ENCODE assay signal across 25 cellular contexts in the genomic region with DNA sequence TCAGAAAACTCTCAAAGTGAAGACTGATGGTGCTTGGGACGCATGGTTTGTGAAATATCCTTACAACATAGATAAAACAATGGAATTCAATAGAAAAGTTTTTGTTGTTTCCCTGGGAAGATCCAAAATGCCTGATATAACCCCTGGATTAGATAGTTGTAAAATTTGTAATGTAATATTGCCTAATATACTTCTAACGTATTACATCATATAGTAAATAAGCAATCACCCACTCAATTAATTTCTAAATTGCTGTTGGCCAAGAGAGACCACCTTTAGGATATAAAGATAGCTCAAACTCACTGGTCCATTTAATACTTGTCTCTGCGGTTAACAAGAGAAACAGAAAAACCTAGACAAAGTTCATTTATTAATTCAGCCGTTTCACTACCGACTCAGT.
"Had no signal": no experiment of that assay in that cellular context is flagged by ENCODE, and none has a peak within 500 bp of the region (broad histone marks: within the 10 kb centered on the region; RNA-seq: fewer than 3 reads in every experiment).

No MANE protein-coding gene starts in this region.

- H3K36me3 Mint-ChIP-seq: activated naive CD4-positive, alpha-beta T cell treated with anti-CD3 and anti-CD28 coated beads, Interleukin-2, amount 50 U/mL, for 72 hours had no signal

- H3K27ac Mint-ChIP-seq: activated T-helper 1 cell treated with anti-CD3 and anti-CD28 coated beads, Interleukin-12 subunit alpha, Interleukin-12 subunit beta, Interleukin-2, Interleukin-4 antibody, amounts not matched to agents 30 ng/mL and 10 ng/mL and 1 ng/mL, durations not matched to agents 14 hours and 24 hours and 36 hours had no signal

- H3K27me3 Mint-ChIP-seq: activated CD4-positive, alpha-beta T cell treated with anti-CD3 and anti-CD28 coated beads, Interleukin-2, amount 10 ng/mL, durations not matched to agents 7 days and 5 days; activated CD8-positive, alpha-beta memory T cell treated with anti-CD3 and anti-CD28 coated beads, Interleukin-2, amount 10 ng/mL, durations not matched to agents 7 days and 5 days; activated CD8-positive, alpha-beta T cell treated with anti-CD3 and anti-CD28 coated beads for 36 hours; naive thymus-derived CD8-positive, alpha-beta T cell had no signal

- H3K4me3 Mint-ChIP-seq: activated CD4-positive, alpha-beta T cell treated with anti-CD3 and anti-CD28 coated beads, Interleukin-2, amount 10 ng/mL, durations not matched to agents 7 days and 5 days; activated CD8-positive, alpha-beta memory T cell treated with anti-CD3 and anti-CD28 coated beads, Interleukin-2, amount 10 ng/mL, durations not matched to agents 7 days and 5 days; activated CD8-positive, alpha-beta T cell treated with anti-CD3 and anti-CD28 coated beads for 36 hours; activated T-helper 1 cell treated with anti-CD3 and anti-CD28 coated beads, Interleukin-12 subunit alpha, Interleukin-12 subunit beta, Interleukin-2, Interleukin-4 antibody, amounts not matched to agents 30 ng/mL and 10 ng/mL and 1 ng/mL, durations not matched to agents 14 hours and 24 hours and 36 hours; naive thymus-derived CD8-positive, alpha-beta T cell had no signal

- FAIRE-seq: frontal cortex, islet of Langerhans had no signal

- H3K9me3 ChIP-seq: body of pancreas, colonic mucosa, left lung, lower lobe of right lung, stomach, suprapubic skin, tibial artery, upper lobe of right lung had no signal

- H3K4me1 ChIP-seq: colonic mucosa, left lung, suprapubic skin had no signal

- H3K9me3 Mint-ChIP-seq: activated CD4-positive, alpha-beta T cell treated with anti-CD3 and anti-CD28 coated beads, Interleukin-2, amount 10 ng/mL, durations not matched to agents 7 days and 5 days; activated CD8-positive, alpha-beta T cell treated with anti-CD3 and anti-CD28 coated beads for 36 hours; activated naive CD4-positive, alpha-beta T cell treated with anti-CD3 and anti-CD28 coated beads, Interleukin-2, amount 50 U/mL, for 72 hours; activated T-helper 1 cell treated with anti-CD3 and anti-CD28 coated beads, Interleukin-12 subunit alpha, Interleukin-12 subunit beta, Interleukin-2, Interleukin-4 antibody, amounts not matched to agents 30 ng/mL and 10 ng/mL and 1 ng/mL, durations not matched to agents 14 hours and 24 hours and 36 hours; naive thymus-derived CD8-positive, alpha-beta T cell had no signal

- DNase-seq: activated CD4-positive, alpha-beta T cell treated with anti-CD3 and anti-CD28 coated beads, Interleukin-2, amount 10 ng/mL, durations not matched to agents 7 days and 5 days; activated CD4-positive, CD25-positive, alpha-beta regulatory T cell treated with anti-CD3 and anti-CD28 coated beads, Interleukin-2, amount 50 U/mL, for 72 hours; activated CD8-positive, alpha-beta memory T cell treated with anti-CD3 and anti-CD28 coated beads, Interleukin-2, amount 10 ng/mL, durations not matched to agents 7 days and 5 days; activated CD8-positive, alpha-beta T cell treated with anti-CD3 and anti-CD28 coated beads for 36 hours; activated gamma-delta T cell treated with Interleukin-2 at 50 U/mL for 16 hours; activated T-cell treated with anti-CD3 and anti-CD28 coated beads for 4 hours; anterior cingulate cortex; body of pancreas; colonic mucosa; effector CD8-positive, alpha-beta T cell; left lung; lower lobe of right lung; mesenchymal stem cell; naive thymus-derived CD8-positive, alpha-beta T cell; posterior cingulate gyrus; right cardiac atrium; stimulated activated CD4-positive, alpha-beta T cell treated with anti-CD3 and anti-CD28 coated beads, Interleukin-2, amount 100 ng/mL, for 48 hours; stomach; tibial artery; upper lobe of right lung had no signal

- ATAC-seq: activated CD8-positive, alpha-beta memory T cell treated with anti-CD3 and anti-CD28 coated beads, Interleukin-2, amount 10 ng/mL, durations not matched to agents 7 days and 5 days; activated CD8-positive, alpha-beta T cell treated with anti-CD3 and anti-CD28 coated beads for 36 hours; activated naive CD4-positive, alpha-beta T cell treated with anti-CD3 and anti-CD28 coated beads, Interleukin-2, amount 50 U/mL, for 72 hours; body of pancreas; left lung; lower lobe of right lung; naive thymus-derived CD8-positive, alpha-beta T cell; right cardiac atrium; upper lobe of right lung had no signal

- H3K36me3 ChIP-seq: colonic mucosa had no signal

- H3K4me3 ChIP-seq: body of pancreas, colonic mucosa, left lung, lower lobe of right lung, stomach, suprapubic skin, tibial artery, upper lobe of right lung had no signal

- H3K27me3 ChIP-seq: body of pancreas, colonic mucosa, left lung, stomach, suprapubic skin, tibial artery, upper lobe of right lung had no signal

- H3K27ac ChIP-seq: body of pancreas, colonic mucosa, left lung, lower lobe of right lung, stomach, suprapubic skin, tibial artery, upper lobe of right lung had no signal
